22 cellular contexts compared by ENCODE assay signal in genomic region chr10:101624526-101625102, GRCh38. TPM values are rescaled to one million over a fixed set of nuclear protein-coding genes. Genes with fewer than 3 reads are reported as not detected.
A peak's percentile ranks its signal among the peaks of the same experiment; 100 is the strongest.
DNase-seq lines count a peak whose midpoint lies in the region; ATAC-seq and TF ChIP-seq lines count a peak whose summit lies in the region.
"Had no signal": no experiment of that assay in that cellular context is flagged by ENCODE, and none has a peak within 500 bp of the region (broad histone marks: within the 10 kb centered on the region; RNA-seq: fewer than 3 reads in every experiment).

No MANE protein-coding gene starts in this region.

- H3K9me3 ChIP-seq in psoas muscle (no peaks in the 10 kb centered on the region), tibial nerve (no peaks in the 10 kb centered on the region)
- H3K9me3 ChIP-seq: lower lobe of right lung, MG63, thoracic aorta had no signal

- no peak for TF ChIP-seq CTCF in psoas muscle (IDR thresholded peaks at IDR 0.05)
- TF ChIP-seq CTCF in tibial nerve (IDR thresholded peaks at IDR 0.05) = no peak

- H3K4me1 Mint-ChIP-seq in activated T-cell treated with anti-CD3 and anti-CD28 coated beads, Interleukin-2, amount 50 U/mL, for 24 hours (ENCODE audit: low read depth) = no peaks in the 10 kb centered on the region
- H3K4me1 Mint-ChIP-seq in activated T-cell treated with anti-CD3 and anti-CD28 coated beads, Interleukin-2, amount 50 U/mL, for 4 hours (ENCODE audit: low read depth) = no peaks in the 10 kb centered on the region
- peaks cover 10 to 30% of the 10 kb centered on the region in 2 donors for H3K4me1 Mint-ChIP-seq in effector memory CD8-positive, alpha-beta T cell (ENCODE audit: low read depth in 2 of 2)
- H3K4me1 Mint-ChIP-seq in naive B cell = peaks cover 14 to 34% (median 18%) of the 10 kb centered on the region in 3 donors

- H3K27me3 Mint-ChIP-seq in activated T-cell treated with anti-CD3 and anti-CD28 coated beads, Interleukin-2, amount 50 U/mL, for 24 hours = no peaks in the 10 kb centered on the region
- H3K27me3 Mint-ChIP-seq in activated T-cell treated with anti-CD3 and anti-CD28 coated beads, Interleukin-2, amount 50 U/mL, for 4 hours (ENCODE audit: low read depth) = no peaks in the 10 kb centered on the region
- no peaks in the 10 kb centered on the region for H3K27me3 Mint-ChIP-seq in effector memory CD8-positive, alpha-beta T cell
- H3K27me3 Mint-ChIP-seq in naive B cell = no peaks in the 10 kb centered on the region
- H3K27me3 Mint-ChIP-seq: activated CD4-positive, alpha-beta memory T cell treated with anti-CD3 and anti-CD28 coated beads for 36 hours; IgD-negative memory B cell had no signal

- 70 to 72% (median 71%) methylated on average over 4 of the region's 4 CpGs for WGBS in psoas muscle, 3 donors
- 84 to 87% methylated on average over 4 of the region's 4 CpGs for WGBS in tibial nerve, 2 donors

- no peak for TF ChIP-seq POLR2A in tibial nerve (IDR thresholded peaks at IDR 0.05)

- no peak for DNase-seq in activated T-cell treated with anti-CD3 and anti-CD28 coated beads, Interleukin-2, amount 50 U/mL, for 24 hours
- no peak for DNase-seq in activated T-cell treated with anti-CD3 and anti-CD28 coated beads, Interleukin-2, amount 50 U/mL, for 4 hours
- peak; percentile 55 for DNase-seq in NCI-H2107 treated with DMSO at 0.1 percent for 48 hours (lab: John Stamatoyannopoulos, UW; ENCODE audit: unreplicated experiment)
- DNase-seq in effector memory CD8-positive, alpha-beta T cell = no peak
- no peak for DNase-seq in naive B cell
- no peak for DNase-seq in psoas muscle
- no peak for DNase-seq in tibial nerve (ENCODE audit: low spot score in 2 of 2)
- DNase-seq: activated CD4-positive, alpha-beta memory T cell treated with anti-CD3 and anti-CD28 coated beads for 36 hours; activated naive CD4-positive, alpha-beta T cell; anterior cingulate cortex; GDM1; GOT3; lower lobe of right lung; MG63; NCI-H146; NCI-H2227 treated with DMSO at 0.1 percent for 48 hours; right cardiac atrium; stimulated activated CD4-positive, alpha-beta T cell treated with anti-CD3 and anti-CD28 coated beads, Interleukin-15, amount 100 ng/mL, for 24 hours had no signal

- H3K4me1 ChIP-seq in psoas muscle = peaks cover 25% of the 10 kb centered on the region
- H3K4me1 ChIP-seq in tibial nerve = no peaks in the 10 kb centered on the region
- H3K4me1 ChIP-seq: lower lobe of right lung had no signal

- intact Hi-C loops in psoas muscle (cut with DNase I) = no loop called here

- no peak for ATAC-seq in activated T-cell treated with anti-CD3 and anti-CD28 coated beads, Interleukin-2, amount 50 U/mL, for 4 hours
- no peak for ATAC-seq in effector memory CD8-positive, alpha-beta T cell (replicated peaks)
- ATAC-seq in naive B cell (ENCODE audit: low read depth in 2 of 2) (no peak), psoas muscle (no peak), HG02840 (IDR thresholded peaks at IDR 0.05; ENCODE audit: low FRiP score, unreplicated experiment) (no peak)
- ATAC-seq: lower lobe of right lung, right cardiac atrium had no signal

- no peak overlapping the region for H3K4me3 Mint-ChIP-seq in activated T-cell treated with anti-CD3 and anti-CD28 coated beads, Interleukin-2, amount 50 U/mL, for 24 hours
- no peak overlapping the region for H3K4me3 Mint-ChIP-seq in activated T-cell treated with anti-CD3 and anti-CD28 coated beads, Interleukin-2, amount 50 U/mL, for 4 hours
- no peak overlapping the region for H3K4me3 Mint-ChIP-seq in effector memory CD8-positive, alpha-beta T cell
- no peak overlapping the region for H3K4me3 Mint-ChIP-seq in naive B cell
- H3K4me3 Mint-ChIP-seq: activated CD4-positive, alpha-beta memory T cell treated with anti-CD3 and anti-CD28 coated beads for 36 hours had no signal

- TF ChIP-seq EP300 in tibial nerve (IDR thresholded peaks at IDR 0.05) = no peak

- H3K36me3 Mint-ChIP-seq in activated T-cell treated with anti-CD3 and anti-CD28 coated beads, Interleukin-2, amount 50 U/mL, for 24 hours (ENCODE audit: low read depth) = peaks cover 71% of the 10 kb centered on the region
- H3K36me3 Mint-ChIP-seq in activated T-cell treated with anti-CD3 and anti-CD28 coated beads, Interleukin-2, amount 50 U/mL, for 4 hours (ENCODE audit: insufficient read depth) = peaks cover 23% of the 10 kb centered on the region
- H3K36me3 Mint-ChIP-seq in effector memory CD8-positive, alpha-beta T cell (ENCODE audit: insufficient read depth) = peaks cover 36% of the 10 kb centered on the region
- H3K36me3 Mint-ChIP-seq in naive B cell = peaks cover 8 to 30% of the 10 kb centered on the region in 2 donors

- no peaks in the 10 kb centered on the region for H3K9me3 Mint-ChIP-seq in activated T-cell treated with anti-CD3 and anti-CD28 coated beads, Interleukin-2, amount 50 U/mL, for 24 hours
- no peaks in the 10 kb centered on the region for H3K9me3 Mint-ChIP-seq in activated T-cell treated with anti-CD3 and anti-CD28 coated beads, Interleukin-2, amount 50 U/mL, for 4 hours
- H3K9me3 Mint-ChIP-seq in effector memory CD8-positive, alpha-beta T cell = no peaks in the 10 kb centered on the region
- H3K9me3 Mint-ChIP-seq in naive B cell = no peaks in the 10 kb centered on the region
- H3K9me3 Mint-ChIP-seq: activated CD4-positive, alpha-beta memory T cell treated with anti-CD3 and anti-CD28 coated beads for 36 hours had no signal

- no peak overlapping the region for H3K27ac ChIP-seq in psoas muscle
- no peak overlapping the region for H3K27ac ChIP-seq in tibial nerve
- H3K27ac ChIP-seq: C4-2B, lower lobe of right lung, thoracic aorta had no signal

- H3K27me3 ChIP-seq in psoas muscle (ENCODE audit: insufficient read depth in 3 of 3, low read length in 2 of 3) = no peaks in the 10 kb centered on the region
- no peaks in the 10 kb centered on the region for H3K27me3 ChIP-seq in tibial nerve
- H3K27me3 ChIP-seq: MG63 had no signal

- H3K4me3 ChIP-seq in psoas muscle (no peak overlapping the region), tibial nerve (no peak overlapping the region)
- H3K4me3 ChIP-seq: lower lobe of right lung, MG63, thoracic aorta had no signal

- H3K27ac Mint-ChIP-seq in activated T-cell treated with anti-CD3 and anti-CD28 coated beads, Interleukin-2, amount 50 U/mL, for 24 hours = peak overlapping the region; percentile 50
- peak overlapping the region; percentile 18 to 47 for H3K27ac Mint-ChIP-seq in effector memory CD8-positive, alpha-beta T cell
- H3K27ac Mint-ChIP-seq in naive B cell = peak overlapping the region in 5 of 6 donors; percentile 48 to 90 (median 57)
- H3K27ac Mint-ChIP-seq: activated CD4-positive, alpha-beta memory T cell treated with anti-CD3 and anti-CD28 coated beads for 36 hours had no signal

- peaks cover 0 to 26% of the 10 kb centered on the region in 2 donors for H3K36me3 ChIP-seq in psoas muscle (ENCODE audit: insufficient read depth in 1 of 2, low read depth in 1 of 2)
- H3K36me3 ChIP-seq in tibial nerve = peaks cover 0 to 72% (median 5%) of the 10 kb centered on the region in 3 donors

RNA-seq across cellular contexts. Expression of gene DPCD, which starts 36.5 kb away (rescaled TPM):
- total RNA-seq in activated T-cell treated with anti-CD3 and anti-CD28 coated beads, Interleukin-2, amount 50 U/mL, for 4 hours = 10 to 100 TPM in 1 of 3 donors, 1 to 10 TPM in 2; 8.5 to 12.2 (median 9.7) TPM
- polyA plus RNA-seq in naive B cell (ENCODE audit: low read depth in 6 of 6) (1 to 10 TPM in 3 of 6 donors, under 1 TPM in 2, not detected in 1; 0.37 to 2.8 (median 1.2) TPM), psoas muscle (10 to 100 TPM; 13.1 to 27.4 (median 15.1) TPM)
- total RNA-seq in psoas muscle (10 to 100 TPM in 2 of 4 donors, 1 to 10 TPM in 2; 6.6 to 12.2 (median 9.9) TPM), tibial nerve (10 to 100 TPM in 2 of 4 donors, 1 to 10 TPM in 2; 6.0 to 28.5 (median 16.3) TPM)

RNA-seq across cellular contexts. Expression of gene POLL, which starts 36.6 kb away (rescaled TPM):
- 10 to 100 TPM; 23.3 to 25.3 (median 24.4) TPM for total RNA-seq in activated T-cell treated with anti-CD3 and anti-CD28 coated beads, Interleukin-2, amount 50 U/mL, for 4 hours
- 10 to 100 TPM in 5 of 6 donors, under 1 TPM in 1; 0.98 to 16.2 (median 11.8) TPM for polyA plus RNA-seq in naive B cell (ENCODE audit: low read depth in 6 of 6)
- total RNA-seq in psoas muscle = 10 to 100 TPM; 21.2 to 29.3 (median 23.8) TPM
- polyA plus RNA-seq in psoas muscle = 10 to 100 TPM; 19.0 to 24.1 (median 21.6) TPM
- 10 to 100 TPM; 27.8 to 45.7 (median 35.8) TPM for total RNA-seq in tibial nerve
